In genomic region chr7:48088559-48089414, GRCh38 we compare ENCODE assay signal across 1 cellular context.
TF ChIP-seq lines count a peak whose summit lies in the region.

UPP1 (plus strand) TSS chr7:48089265; CDS start chr7:48094784, 5,519 bp downstream.

TF ChIP-seq in H1, 55 proteins besides CTCF, POLR2A, EP300 and RAD21 (continued from another document):
- TF ChIP-seq CHD7 (IDR thresholded peaks at IDR 0.05; ENCODE audit: insufficient replicate concordance, low read length): no peak
- no peak for TF ChIP-seq BCL11A (IDR thresholded peaks at IDR 0.05; ENCODE audit: low read depth in 2 of 2, low read length in 2 of 2)
- TF ChIP-seq JUN (IDR thresholded peaks at IDR 0.05; ENCODE audit: low read depth, low read length): no peak
- TF ChIP-seq BRCA1 (IDR thresholded peaks at IDR 0.05; ENCODE audit: low read depth, low read length): no peak
- TF ChIP-seq ASH2L (IDR thresholded peaks at IDR 0.05; ENCODE audit: low read length): peak; percentile 81
- no peak for TF ChIP-seq SP4 (IDR thresholded peaks at IDR 0.05; ENCODE audit: low read length)
- no peak for TF ChIP-seq CHD2 (IDR thresholded peaks at IDR 0.05; ENCODE audit: low read length)
- TF ChIP-seq KDM1A (IDR thresholded peaks at IDR 0.05; ENCODE audit: borderline replicate concordance, low read length): no peak
- TF ChIP-seq RXRA (IDR thresholded peaks at IDR 0.05; ENCODE audit: insufficient read depth, low read depth, low read length): no peak
- no peak for TF ChIP-seq NRF1 (IDR thresholded peaks at IDR 0.05; ENCODE audit: low read depth, low read length)
- no peak; the same call in 1 of the 2 replicates for TF ChIP-seq E2F6 (IDR thresholded peaks at IDR 0.05)
- TF ChIP-seq HDAC2 (IDR thresholded peaks at IDR 0.05; ENCODE audit: borderline replicate concordance in 1 of 2, low read depth in 2 of 2, low read length in 2 of 2): 0 out of 4 replicates have a peak, but pooled peaks of 1 of the 2 experiments have one; percentile 15
- TF ChIP-seq TAF1 (IDR thresholded peaks at IDR 0.05; ENCODE audit: low read depth, low read length): peak; percentile 79
- peak; percentile 38; the same call in 1 of the 2 replicates for TF ChIP-seq TBP (IDR thresholded peaks at IDR 0.05; ENCODE audit: low read depth, low read length)
- no peak for TF ChIP-seq HDAC6 (IDR thresholded peaks at IDR 0.05; ENCODE audit: low read depth, low read length)
- TF ChIP-seq CEBPB (IDR thresholded peaks at IDR 0.05; ENCODE audit: low read depth, low read length): peak; percentile 57; the same call in 1 of the 2 replicates
- no peak for TF ChIP-seq TEAD4 (IDR thresholded peaks at IDR 0.05; ENCODE audit: low read depth, low read length)
- peak; percentile 87 for TF ChIP-seq POLR2AphosphoS5 (IDR thresholded peaks at IDR 0.05; ENCODE audit: low read depth, low read length)
- TF ChIP-seq CBX8 (IDR thresholded peaks at IDR 0.05; ENCODE audit: borderline replicate concordance, low read depth, low read length): no peak
- no peak for TF ChIP-seq CHD1 (IDR thresholded peaks at IDR 0.05; ENCODE audit: low read depth, low read length)
- peak; percentile 68; the same call in 1 of the 2 replicates for TF ChIP-seq JUND (IDR thresholded peaks at IDR 0.05; ENCODE audit: low read length)
- TF ChIP-seq GTF2F1 (IDR thresholded peaks at IDR 0.05; ENCODE audit: borderline replicate concordance, low read depth, low read length): no peak
- TF ChIP-seq PHF8 (conservative IDR thresholded peaks at IDR 0.05; ENCODE audit: low read depth, low read length): peak; percentile 67; the same call in 1 of the 2 replicates
- no peak for TF ChIP-seq ATF2 (IDR thresholded peaks at IDR 0.05; ENCODE audit: low read length)
- no peak for TF ChIP-seq NANOG (IDR thresholded peaks at IDR 0.05; ENCODE audit: insufficient read depth, low read depth, low read length, poor library complexity, severe bottlenecking)
- TF ChIP-seq RNF2 (IDR thresholded peaks at IDR 0.05; ENCODE audit: borderline replicate concordance, low read depth, low read length, missing control alignments, poor library complexity, severe bottlenecking): no peak
- TF ChIP-seq EZH2 (IDR thresholded peaks at IDR 0.05; ENCODE audit: low read depth, low read length, severe bottlenecking): no peak
- no peak for TF ChIP-seq RFX5 (IDR thresholded peaks at IDR 0.05; ENCODE audit: borderline replicate concordance, low read depth, low read length)
- no peak for TF ChIP-seq MAFK (IDR thresholded peaks at IDR 0.05; ENCODE audit: low read depth, low read length)
- no peak for TF ChIP-seq FOSL1 (IDR thresholded peaks at IDR 0.05; ENCODE audit: insufficient read depth, low read depth, low read length)
- no peak; the same call in 1 of the 2 replicates for TF ChIP-seq RBBP5 (IDR thresholded peaks at IDR 0.05; ENCODE audit: borderline replicate concordance, low read depth, low read length)
- no peak for TF ChIP-seq SP2 (IDR thresholded peaks at IDR 0.05; ENCODE audit: low read length)
- no peak for TF ChIP-seq SRF (IDR thresholded peaks at IDR 0.05; ENCODE audit: low read depth, low read length)
- no peak for TF ChIP-seq KDM5A (IDR thresholded peaks at IDR 0.05; ENCODE audit: low read length)
- TF ChIP-seq SIX5 (IDR thresholded peaks at IDR 0.05; ENCODE audit: low read depth, low read length): no peak
- TF ChIP-seq GABPA (IDR thresholded peaks at IDR 0.05; ENCODE audit: borderline replicate concordance, insufficient read depth, low read length): no peak
- 0 out of 2 replicates have a peak, but pooled peaks have one; percentile 8 for TF ChIP-seq SP1 (IDR thresholded peaks at IDR 0.05; ENCODE audit: low read depth, low read length)
- no peak for TF ChIP-seq MAX (IDR thresholded peaks at IDR 0.05)
- TF ChIP-seq POU5F1 (IDR thresholded peaks at IDR 0.05; ENCODE audit: low read depth, low read length): no peak
- TF ChIP-seq KDM4A (IDR thresholded peaks at IDR 0.05; ENCODE audit: low read depth, low read length, severe bottlenecking): peak; percentile 50
TF ChIP-seq in H1: peak in this region for 11.
